8 cellular contexts compared by ENCODE assay signal in the genomic region with DNA sequence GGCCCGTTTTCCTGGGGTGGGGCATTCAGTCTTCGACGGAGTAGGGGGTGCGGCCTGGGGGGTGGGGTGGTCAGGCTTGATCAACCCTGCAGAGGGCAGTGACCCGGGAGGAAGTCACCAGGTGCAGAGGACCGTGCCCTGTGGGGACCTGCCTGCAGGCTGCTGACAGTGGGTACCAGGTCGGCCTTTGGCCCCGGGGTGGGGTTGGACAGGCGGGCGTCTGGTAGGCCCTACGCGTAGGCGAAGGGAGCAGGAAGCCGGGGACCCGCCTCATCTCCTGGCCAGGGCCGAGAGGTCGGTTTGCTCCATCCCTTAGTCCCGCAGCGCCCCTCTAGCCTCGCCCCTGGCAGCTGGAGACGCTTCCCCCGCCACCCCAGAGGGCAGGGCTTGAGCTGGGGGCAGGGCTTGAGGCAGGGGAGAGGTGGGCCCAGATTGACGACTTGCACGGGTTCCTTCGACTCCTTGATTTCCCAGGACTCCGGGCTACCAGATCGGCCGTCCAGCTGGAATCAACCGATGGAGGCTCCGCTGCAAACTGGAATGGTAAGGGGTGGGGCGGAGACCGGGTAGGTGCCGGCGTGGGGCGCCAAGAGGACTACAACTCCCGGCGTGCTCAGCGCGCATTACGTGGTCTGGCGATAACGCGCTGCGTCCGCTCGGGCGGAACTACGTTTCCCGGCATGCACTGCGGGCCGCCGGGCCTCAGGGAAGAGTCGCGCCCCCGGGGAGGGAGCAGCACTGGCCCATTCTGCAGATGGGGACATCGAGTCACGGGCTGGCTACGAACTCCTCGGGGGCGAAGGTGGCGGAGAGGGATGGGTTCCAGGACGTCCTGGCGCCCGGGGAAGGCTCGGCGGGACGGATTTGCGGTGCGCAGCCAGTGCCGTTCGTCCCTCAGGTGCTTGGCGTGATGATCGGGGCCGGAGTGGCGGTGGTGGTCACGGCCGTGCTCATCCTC. TPM values are rescaled to one million over a fixed set of nuclear protein-coding genes. Genes with fewer than 3 reads are reported as not detected.
DNase-seq lines count a peak whose midpoint lies in the region; ATAC-seq and TF ChIP-seq lines count a peak whose summit lies in the region.

A gene (plus strand): TSS at position 683 of the 958 bp plus-strand sequence. CDS start 72 bp downstream, at position 755.

- H3K27ac ChIP-seq in C4-2B (peak within 1 kb of the TSS; percentile 70), dorsolateral prefrontal cortex (peak within 1 kb of the TSS; percentile 79 to 100 (median 97))

- no peak for TF ChIP-seq CTCF in C4-2B (conservative IDR thresholded peaks at IDR 0.05)
- TF ChIP-seq CTCF in dorsolateral prefrontal cortex (IDR thresholded peaks at IDR 0.05 in 54 of 56, conservative IDR thresholded peaks at IDR 0.05 in 2 of 56; ENCODE audit: low read depth in 1 of 56, partially characterized antibody in 56 of 56), result peak in 28 of 56 donors; percentile 0 to 49 (median 26)
- TF ChIP-seq CTCF in lower leg skin (IDR thresholded peaks at IDR 0.05), result no peak

- H3K4me3 ChIP-seq in dorsolateral prefrontal cortex, result peak within 1 kb of the TSS; percentile 69 to 99 (median 94)
- H3K4me3 ChIP-seq in lower leg skin (ENCODE audit: low read depth, poor library complexity, severe bottlenecking), result peak within 1 kb of the TSS; percentile 80

- no peak for TF ChIP-seq POLR2A in lower leg skin (IDR thresholded peaks at IDR 0.05)

- DNase-seq in NCI-H774 (lab: John Stamatoyannopoulos, UW), result peak; percentile 85
- DNase-seq in activated CD4-positive, alpha-beta T cell treated with anti-CD3 and anti-CD28 coated beads, Interleukin-2, amount 50 U/mL, for 48 hours, result peak; percentile 94 to 95
- peak; percentile 94 to 99 (median 97) for DNase-seq in dorsolateral prefrontal cortex
- peak; percentile 94 to 99 for DNase-seq in lower leg skin (ENCODE audit: low spot score in 2 of 2)
- DNase-seq in stimulated activated CD4-positive, alpha-beta T cell treated with anti-CD3 and anti-CD28 coated beads, Interleukin-4, amount 100 ng/mL, for 4 hours, result peak; percentile 92 to 96

- intact Hi-C loops in dorsolateral prefrontal cortex (cut with DNase I) (loop anchor here in 1 of 2 donors (1.0 kb wide), 1 partner anchor 140 kb away; no protein-coding TSS in a partner anchor), lower leg skin (cut with DNase I; ENCODE audit: low total_unique reads) (no loop called here)

- peak; percentile 66 for ATAC-seq in GM19395 (IDR thresholded peaks at IDR 0.05; ENCODE audit: unreplicated experiment)
- peak; percentile 69 for ATAC-seq in HG03565 (IDR thresholded peaks at IDR 0.05; ENCODE audit: unreplicated experiment)

- WGBS in lower leg skin, 2 donors, result 0 to 1% methylated on average over 34 to 59 of the region's 77 CpGs

- no peaks in the 10 kb centered on the region for H3K27me3 ChIP-seq in dorsolateral prefrontal cortex

RNA-seq across cellular contexts. Expression of the gene that starts here (rescaled TPM):
- total RNA-seq in dorsolateral prefrontal cortex (100 to 1,000 TPM; 131 to 340 (median 192) TPM), lower leg skin (10 to 100 TPM; 58.3 to 89.8 (median 71.0) TPM)

Comparison
In these comparisons a context has a peak if more than half of its experiments do, and no peak if none do; other contexts are left out.
1. Peak in every context shown above with its lines: DNase-seq, ATAC-seq, H3K4me3 ChIP-seq and H3K27ac ChIP-seq.